ENCODE assay signal across 22 cellular contexts in genomic region chr10:133444342-133445267, GRCh38. TPM values are rescaled to one million over a fixed set of nuclear protein-coding genes. Genes with fewer than 3 reads are reported as not detected.
DNase-seq lines count a peak whose midpoint lies in the region; ATAC-seq and TF ChIP-seq lines count a peak whose summit lies in the region.
"Had no signal": no experiment of that assay in that cellular context is flagged by ENCODE, and none has a peak within 500 bp of the region (broad histone marks: within the 10 kb centered on the region; RNA-seq: fewer than 3 reads in every experiment).

No MANE protein-coding gene starts in this region.

- H3K36me3 Mint-ChIP-seq in endothelial cell (ENCODE audit: low read depth, unreplicated experiment) (peaks cover 4% of the 10 kb centered on the region), neural progenitor cell (peaks cover 10% of the 10 kb centered on the region)
- peaks cover 17 to 29% (median 18%) of the 10 kb centered on the region in 3 donors for H3K36me3 Mint-ChIP-seq in naive thymus-derived CD8-positive, alpha-beta T cell

- H3K4me1 Mint-ChIP-seq in endothelial cell (ENCODE audit: unreplicated experiment) (no peaks in the 10 kb centered on the region), neural progenitor cell (no peaks in the 10 kb centered on the region)
- peaks cover 11 to 19% (median 15%) of the 10 kb centered on the region in 4 donors for H3K4me1 Mint-ChIP-seq in naive thymus-derived CD8-positive, alpha-beta T cell

- TF ChIP-seq CTCF in right atrium auricular region (IDR thresholded peaks at IDR 0.05) (no peak), heart right ventricle (IDR thresholded peaks at IDR 0.05) (no peak), endothelial cell (IDR thresholded peaks at IDR 0.05; ENCODE audit: unreplicated experiment) (no peak), neural progenitor cell (IDR thresholded peaks at IDR 0.05) (no peak)

- no peak overlapping the region for H3K27ac ChIP-seq in right atrium auricular region
- H3K27ac ChIP-seq in heart right ventricle: no peak overlapping the region
- no peak overlapping the region for H3K27ac ChIP-seq in neural progenitor cell
- no peak overlapping the region for H3K27ac ChIP-seq in aorta (ENCODE audit: low read depth in 1 of 2, low read length in 2 of 2)

- WGBS in heart right ventricle, 2 donors: 90 to 92% methylated on average over 12 of the region's 12 CpGs
- 86 to 93% methylated on average over 12 of the region's 12 CpGs for WGBS in aorta, 2 donors

- POLR2A ChIA-PET in naive thymus-derived CD8-positive, alpha-beta T cell (lab: Charles Lee): no interaction called here

- DNase-seq in right atrium auricular region (ENCODE audit: low spot score): peak; percentile 18
- DNase-seq in heart right ventricle: no peak
- no peak for DNase-seq in endothelial cell (ENCODE audit: low spot score)
- no peak for DNase-seq in neural progenitor cell (ENCODE audit: low spot score)
- peak; percentile 48 to 61 for DNase-seq in aorta
- DNase-seq in naive thymus-derived CD8-positive, alpha-beta T cell: no peak
- no peak for DNase-seq in activated naive CD4-positive, alpha-beta T cell (lab: John Stamatoyannopoulos, UW)
- no peak for DNase-seq in stimulated activated naive CD4-positive, alpha-beta T cell treated with Interleukin-2 at 50 U/mL for 16 hours (lab: John Stamatoyannopoulos, UW)
- DNase-seq: ACHN, C1 segment of cervical spinal cord, DMS79 treated with DMSO at 0.1 percent for 48 hours, Karpas-422, NCI-H1417 treated with DMSO at 0.1 percent for 48 hours, NCI-H187 treated with DMSO at 0.1 percent for 48 hours, NCI-H2227 treated with DMSO at 0.1 percent for 48 hours, NCI-H510A treated with DMSO at 0.1 percent for 48 hours, NCI-H82, RPMI8226 had no signal

- H3K9me3 ChIP-seq in right atrium auricular region (peaks cover 0 to 34% of the 10 kb centered on the region in 2 donors), heart right ventricle (peaks cover 0 to 43% (median 31%) of the 10 kb centered on the region in 11 donors), neural progenitor cell (ENCODE audit: low read depth) (peaks cover 19% of the 10 kb centered on the region), aorta (ENCODE audit: control insufficient read depth, low read length) (peaks cover 3% of the 10 kb centered on the region)
- H3K9me3 ChIP-seq: HAP-1 had no signal

- no peaks in the 10 kb centered on the region for H3F3A ChIP-seq in neural progenitor cell (ENCODE audit: low read depth)

- no peak overlapping the region for H3K4me2 ChIP-seq in neural progenitor cell

- ATAC-seq in heart right ventricle: no peak
- no peak for ATAC-seq in aorta (ENCODE audit: low FRiP score)
- ATAC-seq in naive thymus-derived CD8-positive, alpha-beta T cell: no peak

- H3K9ac ChIP-seq in neural progenitor cell: no peak overlapping the region

- intact Hi-C loops in heart right ventricle (cut with DNase I) (no loop called here), aorta (cut with DNase I) (no loop called here)

- H3K9me3 Mint-ChIP-seq in endothelial cell (ENCODE audit: unreplicated experiment) (peaks cover 9% of the 10 kb centered on the region), neural progenitor cell (peaks cover 53% of the 10 kb centered on the region)
- H3K9me3 Mint-ChIP-seq in naive thymus-derived CD8-positive, alpha-beta T cell: peaks cover 11 to 45% (median 28%) of the 10 kb centered on the region in 9 donors

- H4K20me1 ChIP-seq in neural progenitor cell (ENCODE audit: low read depth): no peaks in the 10 kb centered on the region

- no peak overlapping the region for H2AFZ ChIP-seq in neural progenitor cell (replicated peaks)

- no peaks in the 10 kb centered on the region for H3K79me2 ChIP-seq in neural progenitor cell (ENCODE audit: low read depth)

- no peaks in the 10 kb centered on the region for H3K36me3 ChIP-seq in right atrium auricular region
- H3K36me3 ChIP-seq in heart right ventricle: no peaks in the 10 kb centered on the region
- H3K36me3 ChIP-seq in neural progenitor cell: no peaks in the 10 kb centered on the region
- no peaks in the 10 kb centered on the region for H3K36me3 ChIP-seq in aorta (ENCODE audit: control insufficient read depth in 1 of 2, insufficient read depth in 2 of 2, low read length in 1 of 2)
- H3K36me3 ChIP-seq: HAP-1 had no signal

- H3K4me3 ChIP-seq in right atrium auricular region: no peak overlapping the region
- H3K4me3 ChIP-seq in heart right ventricle: no peak overlapping the region
- no peak overlapping the region for H3K4me3 ChIP-seq in neural progenitor cell
- no peak overlapping the region for H3K4me3 ChIP-seq in aorta (ENCODE audit: low read length in 2 of 2)
- H3K4me3 ChIP-seq: HAP-1 had no signal

- H3K27me3 ChIP-seq in right atrium auricular region (no peaks in the 10 kb centered on the region), heart right ventricle (peaks cover 0 to 14% (median 0%) of the 10 kb centered on the region in 7 donors), neural progenitor cell (no peaks in the 10 kb centered on the region), aorta (ENCODE audit: control insufficient read depth in 1 of 2, insufficient read depth in 2 of 2, low read length in 1 of 2) (no peaks in the 10 kb centered on the region)

- H3K4me1 ChIP-seq in right atrium auricular region: no peaks in the 10 kb centered on the region
- no peaks in the 10 kb centered on the region for H3K4me1 ChIP-seq in heart right ventricle
- H3K4me1 ChIP-seq in neural progenitor cell: no peaks in the 10 kb centered on the region
- H3K4me1 ChIP-seq in aorta (ENCODE audit: control insufficient read depth in 1 of 2, insufficient read depth in 2 of 2, low read length in 2 of 2): no peaks in the 10 kb centered on the region
- H3K4me1 ChIP-seq: HAP-1 had no signal

- H3K27me3 Mint-ChIP-seq in endothelial cell (ENCODE audit: unreplicated experiment) (peaks cover 18% of the 10 kb centered on the region), neural progenitor cell (ENCODE audit: insufficient read depth, low read depth) (peaks cover 7% of the 10 kb centered on the region)
- peaks cover 0 to 23% (median 9%) of the 10 kb centered on the region in 5 donors for H3K27me3 Mint-ChIP-seq in naive thymus-derived CD8-positive, alpha-beta T cell

- H3K27ac Mint-ChIP-seq in endothelial cell (ENCODE audit: unreplicated experiment): no peak overlapping the region
- H3K27ac Mint-ChIP-seq in neural progenitor cell: no peak overlapping the region
- H3K27ac Mint-ChIP-seq in naive thymus-derived CD8-positive, alpha-beta T cell: no peak overlapping the region

- H3K4me3 Mint-ChIP-seq in endothelial cell (ENCODE audit: unreplicated experiment) (peak overlapping the region; percentile 62), neural progenitor cell (peak overlapping the region; percentile 27)
- peak overlapping the region in 2 of 10 donors; percentile 15 to 46 for H3K4me3 Mint-ChIP-seq in naive thymus-derived CD8-positive, alpha-beta T cell
- H3K4me3 Mint-ChIP-seq: CD8-positive, alpha-beta memory T cell had no signal

RNA-seq across cellular contexts. Expression of gene SCART1, which starts 9.1 kb away (rescaled TPM):
- total RNA-seq in right atrium auricular region (under 1 TPM; 0.22 to 0.24 TPM), heart right ventricle (1 to 10 TPM in 1 of 10 donors, under 1 TPM in 9; 0.15 to 1.5 (median 0.58) TPM), endothelial cell (ENCODE audit: unreplicated experiment) (0.36 TPM), neural progenitor cell (ENCODE audit: low replicate concordance) (0.49 and 1.1 TPM in 2 replicates), aorta (1 to 10 TPM; 5.4 to 7.3 TPM)
- polyA plus RNA-seq in heart right ventricle (under 1 TPM; 0.17 to 0.66 TPM), aorta (1 to 10 TPM in 1 of 2 donors, not detected in 1; 2.4 TPM)
- 1 to 10 TPM; 3.8 to 4.2 TPM for total RNA-seq in naive thymus-derived CD8-positive, alpha-beta T cell
- under 1 TPM in 1 of 3 donors, not detected in 2; 0.04 TPM for polyA plus RNA-seq in naive thymus-derived CD8-positive, alpha-beta T cell
- polyA plus RNA-seq: IgD-negative memory B cell had no signal

RNA-seq across cellular contexts. Expression of gene SPRN, which starts 20.2 kb away (rescaled TPM):
- total RNA-seq in right atrium auricular region (not detected), heart right ventricle (under 1 TPM in 1 of 10 donors, not detected in 9; 0.09 TPM), endothelial cell (ENCODE audit: unreplicated experiment) (0.28 TPM), neural progenitor cell (ENCODE audit: low replicate concordance) (0.06 and 0.12 TPM in 2 replicates), aorta (not detected)
- polyA plus RNA-seq in heart right ventricle (under 1 TPM; 0.07 to 0.22 TPM), aorta (under 1 TPM in 1 of 2 donors, not detected in 1; 0.28 TPM)
- not detected for total RNA-seq in naive thymus-derived CD8-positive, alpha-beta T cell
- under 1 TPM; 0.06 to 0.39 (median 0.28) TPM for polyA plus RNA-seq in naive thymus-derived CD8-positive, alpha-beta T cell
- total RNA-seq: CD8-positive, alpha-beta memory T cell; MCF 10A had no signal

RNA-seq across cellular contexts. Expression of gene MTG1, which starts 50.6 kb away (rescaled TPM):
- total RNA-seq in right atrium auricular region (10 to 100 TPM in 1 of 2 donors, 1 to 10 TPM in 1; 9.9 to 15.1 TPM), heart right ventricle (10 to 100 TPM; 17.4 to 28.0 (median 22.1) TPM), endothelial cell (ENCODE audit: unreplicated experiment) (97.3 TPM), neural progenitor cell (ENCODE audit: low replicate concordance) (28.0 and 28.8 TPM in 2 replicates), aorta (10 to 100 TPM; 25.9 to 39.3 TPM)
- polyA plus RNA-seq in heart right ventricle (10 to 100 TPM; 34.2 to 36.2 TPM), aorta (10 to 100 TPM; 13.1 to 36.1 TPM)
- 10 to 100 TPM; 62.4 to 67.9 TPM for total RNA-seq in naive thymus-derived CD8-positive, alpha-beta T cell
- 10 to 100 TPM; 19.4 to 37.9 (median 28.5) TPM for polyA plus RNA-seq in naive thymus-derived CD8-positive, alpha-beta T cell

Comparison
In these comparisons a context has a peak if more than half of its experiments do, and no peak if none do; other contexts are left out.
1. DNase-seq: peak in right atrium auricular region (single experiment) and aorta (2 of 2); none in heart right ventricle (0 of 2), endothelial cell (single experiment), neural progenitor cell (single experiment), naive thymus-derived CD8-positive, alpha-beta T cell (0 of 10), activated naive CD4-positive, alpha-beta T cell (0 of 4) and stimulated activated naive CD4-positive, alpha-beta T cell treated with Interleukin-2 at 50 U/mL for 16 hours (single experiment).